1 cellular context compared by ENCODE assay signal in genomic region chr13:76944457-76944856, GRCh38.
A peak's percentile ranks its signal among the peaks of the same experiment; 100 is the strongest.
TF ChIP-seq lines count a peak whose summit lies in the region.

No MANE protein-coding gene starts in this region.

TF ChIP-seq in SK-N-SH, 30 proteins besides CTCF, POLR2A, EP300 and RAD21 (continued from another document):
- TF ChIP-seq, protein P1, sequence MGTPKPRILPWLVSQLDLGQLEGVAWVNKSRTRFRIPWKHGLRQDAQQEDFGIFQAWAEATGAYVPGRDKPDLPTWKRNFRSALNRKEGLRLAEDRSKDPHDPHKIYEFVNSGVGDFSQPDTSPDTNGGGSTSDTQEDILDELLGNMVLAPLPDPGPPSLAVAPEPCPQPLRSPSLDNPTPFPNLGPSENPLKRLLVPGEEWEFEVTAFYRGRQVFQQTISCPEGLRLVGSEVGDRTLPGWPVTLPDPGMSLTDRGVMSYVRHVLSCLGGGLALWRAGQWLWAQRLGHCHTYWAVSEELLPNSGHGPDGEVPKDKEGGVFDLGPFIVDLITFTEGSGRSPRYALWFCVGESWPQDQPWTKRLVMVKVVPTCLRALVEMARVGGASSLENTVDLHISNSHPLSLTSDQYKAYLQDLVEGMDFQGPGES (IDR thresholded peaks at IDR 0.05; ENCODE audit: low read depth, low read length) = no peak
- peak; percentile 42 for TF ChIP-seq JUND (IDR thresholded peaks at IDR 0.05)
- TF ChIP-seq FOXM1 (IDR thresholded peaks at IDR 0.05; ENCODE audit: low read depth) = no peak
